In the genomic region with DNA sequence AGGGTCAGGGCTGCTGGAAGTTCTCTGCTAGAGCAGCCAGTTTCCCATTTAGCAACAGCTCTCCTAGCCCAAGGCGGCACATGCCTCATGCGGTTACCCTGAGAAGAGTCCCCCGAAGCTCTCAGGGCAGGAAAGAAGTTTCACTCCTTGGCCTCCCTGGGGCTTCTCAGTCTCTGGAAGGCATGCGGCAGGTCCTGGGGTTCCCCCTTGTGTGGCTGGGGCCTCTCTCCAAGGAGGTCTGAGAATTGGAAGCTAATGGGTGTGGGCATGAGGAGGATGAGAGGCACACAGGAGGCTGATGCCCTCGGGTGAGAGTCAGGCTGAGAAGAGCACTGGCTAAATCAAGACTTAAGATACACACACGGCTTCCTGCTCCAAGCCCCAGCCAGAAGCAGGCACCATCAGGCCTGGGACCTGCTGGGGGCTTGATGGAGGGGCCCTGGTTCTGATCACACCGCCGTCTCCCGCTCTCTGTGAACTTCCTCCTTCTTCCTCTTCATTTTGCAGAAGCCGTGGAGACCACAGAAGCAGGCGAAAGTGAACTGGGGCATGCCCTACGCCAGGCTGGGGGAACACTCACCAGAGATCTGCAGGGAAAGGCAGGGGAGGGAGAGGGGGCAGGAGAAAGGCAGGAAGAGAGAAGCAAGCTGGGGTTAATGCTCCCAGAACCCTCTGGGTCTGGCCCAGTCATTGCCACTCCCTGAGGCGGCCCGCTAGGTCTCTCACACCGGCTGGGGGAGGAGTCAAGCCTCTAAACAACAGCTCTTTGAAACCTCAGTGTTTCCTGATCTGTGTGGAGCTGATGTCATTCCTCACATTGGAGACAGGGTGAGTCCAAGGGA, we compare ENCODE assay signal across 8 cellular contexts.
A peak's percentile ranks its signal among the peaks of the same experiment; 100 is the strongest.
DNase-seq lines count a peak whose midpoint lies in the region; ATAC-seq and TF ChIP-seq lines count a peak whose summit lies in the region.

No MANE protein-coding gene starts in this region.

- H3K27ac ChIP-seq in WERI-Rb-1: no peak overlapping the region

- H3K27me3 ChIP-seq in WERI-Rb-1 (ENCODE audit: insufficient read depth, low read depth, severe bottlenecking): no peaks in the 10 kb centered on the region

- no peaks in the 10 kb centered on the region for H3K9me3 ChIP-seq in WERI-Rb-1 (ENCODE audit: severe bottlenecking)

- H3K36me3 ChIP-seq in WERI-Rb-1: no peaks in the 10 kb centered on the region

- DNase-seq in DMS53 (lab: John Stamatoyannopoulos, UW) (peak; percentile 100), NCI-H1048 (lab: John Stamatoyannopoulos, UW) (peak; percentile 33), WERI-Rb-1 (peak; percentile 83), cardiac fibroblast (ENCODE audit: low read depth in 2 of 2) (peak; percentile 53 to 70), medulla oblongata (ENCODE audit: extremely low spot score) (peak; percentile 75)
- peak; percentile 33 to 43 for DNase-seq in stimulated activated CD8-positive, alpha-beta memory T cell treated with anti-CD3 and anti-CD28 coated beads, Interleukin-2, amount 100 ng/mL, for 1 hour (ENCODE audit: low read depth in 2 of 2)

- H3K4me3 ChIP-seq in WERI-Rb-1 (ENCODE audit: low read depth, low read length) (no peak overlapping the region), cardiac fibroblast (replicated peaks in 1 of 2; ENCODE audit: low read depth in 2 of 2, low read length in 2 of 2) (no peak overlapping the region)

- TF ChIP-seq CTCF in WERI-Rb-1 (IDR thresholded peaks at IDR 0.05; ENCODE audit: low read depth, low read length) (no peak), cardiac fibroblast (IDR thresholded peaks at IDR 0.05; ENCODE audit: low read depth, low read length) (no peak)

- ATAC-seq in GM21825 (IDR thresholded peaks at IDR 0.05; ENCODE audit: unreplicated experiment) (peak; percentile 81), GM18520 (IDR thresholded peaks at IDR 0.05; ENCODE audit: unreplicated experiment) (no peak)

Comparison
In these comparisons a context has a peak if more than half of its experiments do, and no peak if none do; other contexts are left out.
1. DNase-seq: peak in every context shown above with its lines; median percentile 100 in DMS53; 83 in WERI-Rb-1; 75 in medulla oblongata; 62 in cardiac fibroblast; 38 in stimulated activated CD8-positive, alpha-beta memory T cell treated with anti-CD3 and anti-CD28 coated beads, Interleukin-2, amount 100 ng/mL, for 1 hour; 33 in NCI-H1048.